ENCODE assay signal across 34 cellular contexts in genomic region chr10:75483188-75483587, GRCh38. TPM values are rescaled to one million over a fixed set of nuclear protein-coding genes. Genes with fewer than 3 reads are reported as not detected.
"Had no signal": no experiment of that assay in that cellular context is flagged by ENCODE, and none has a peak within 500 bp of the region (broad histone marks: within the 10 kb centered on the region; RNA-seq: fewer than 3 reads in every experiment).

No MANE protein-coding gene starts in this region.

- ATAC-seq: activated CD8-positive, alpha-beta T cell treated with anti-CD3 and anti-CD28 coated beads for 36 hours; activated naive CD4-positive, alpha-beta T cell treated with anti-CD3 and anti-CD28 coated beads, Interleukin-2, amount 50 U/mL, for 72 hours; activated T-cell treated with anti-CD3 and anti-CD28 coated beads, Interleukin-2, amount 50 U/mL, for 4 hours; activated T-cell treated with anti-CD3 and anti-CD28 coated beads, Interleukin-2, amount 50 U/mL, for 72 hours; activated T-helper 17 cell treated with anti-CD3 and anti-CD28 coated beads, Interleukin-2, amount 50 U/mL, for 72 hours had no signal

- FAIRE-seq: bronchial epithelial cell, TTC549 had no signal

- H3K27ac ChIP-seq: adrenal gland, ascending aorta, cardiac muscle cell, VCaP had no signal

- H3K27me3 ChIP-seq: adrenal gland, ascending aorta, cardiac muscle cell had no signal

- DNase-seq: activated B cell treated with CpG ODN at 0.5 μM for 24 hours; activated CD4-positive, alpha-beta memory T cell treated with anti-CD3 and anti-CD28 coated beads for 36 hours; activated CD4-positive, alpha-beta T cell treated with anti-CD3 and anti-CD28 coated beads for 4 hours; activated CD4-positive, alpha-beta T cell treated with anti-CD3 and anti-CD28 coated beads, Interleukin-2, amount 10 ng/mL, durations not matched to agents 24 days and 14 days; activated CD4-positive, alpha-beta T cell treated with anti-CD3 and anti-CD28 coated beads, Interleukin-2, amount 50 U/mL, for 1 hour; activated CD4-positive, alpha-beta T cell treated with anti-CD3 and anti-CD28 coated beads, Interleukin-2, amount 50 U/mL, for 4 hours; activated CD4-positive, CD25-positive, alpha-beta regulatory T cell treated with anti-CD3 and anti-CD28 coated beads, Interleukin-2, amount 50 U/mL, for 72 hours; activated CD8-positive, alpha-beta memory T cell treated with anti-CD3 and anti-CD28 coated beads, Interleukin-2, amount 50 U/mL, for 4 hours; activated CD8-positive, alpha-beta T cell treated with anti-CD3 and anti-CD28 coated beads for 36 hours; activated effector memory CD4-positive, alpha-beta T cell treated with anti-CD3 and anti-CD28 coated beads, Interleukin-2, amount 50 U/mL, for 16 hours; activated gamma-delta T cell treated with Interleukin-2 at 50 U/mL for 16 hours; activated naive CD4-positive, alpha-beta T cell; activated naive CD4-positive, alpha-beta T cell treated with anti-CD3 and anti-CD28 coated beads for 36 hours; activated naive CD4-positive, alpha-beta T cell treated with anti-CD3 and anti-CD28 coated beads, Interleukin-2, amount 50 U/mL, for 16 hours; activated naive CD8-positive, alpha-beta T cell treated with anti-CD3 and anti-CD28 coated beads for 36 hours; activated T-cell treated with anti-CD3 and anti-CD28 coated beads for 4 hours; activated T-cell treated with anti-CD3 and anti-CD28 coated beads, Interleukin-2, amount 50 U/mL, for 1 hour; activated T-cell treated with anti-CD3 and anti-CD28 coated beads, Interleukin-2, amount 50 U/mL, for 4 hours; activated T-cell treated with anti-CD3 and anti-CD28 coated beads, Interleukin-2, amount 50 U/mL, for 72 hours; amniotic stem cell; caudate nucleus; cerebellar nuclear complex; T-helper 2 cell; T-helper 9 cell had no signal

- H3K4me3 ChIP-seq: adrenal gland, ascending aorta, cardiac muscle cell had no signal

- H3K36me3 ChIP-seq: adrenal gland, ascending aorta, cardiac muscle cell had no signal

- H3K4me1 ChIP-seq: adrenal gland had no signal

- H3K9me3 ChIP-seq: adrenal gland had no signal

RNA-seq across cellular contexts. Expression of gene LRMDA, which starts 51.8 kb away (rescaled TPM):
- total RNA-seq: activated B cell treated with CpG ODN at 0.5 μM for 24 hours; activated CD4-positive, alpha-beta memory T cell treated with anti-CD3 and anti-CD28 coated beads for 36 hours; activated CD4-positive, alpha-beta T cell treated with anti-CD3 and anti-CD28 coated beads, Interleukin-2, amount 10 ng/mL, durations not matched to agents 24 days and 14 days; activated CD8-positive, alpha-beta memory T cell treated with anti-CD3 and anti-CD28 coated beads for 36 hours; activated CD8-positive, alpha-beta T cell treated with anti-CD3 and anti-CD28 coated beads for 36 hours; activated naive CD4-positive, alpha-beta T cell treated with anti-CD3 and anti-CD28 coated beads for 36 hours; activated naive CD4-positive, alpha-beta T cell treated with anti-CD3 and anti-CD28 coated beads, Interleukin-2, amount 50 U/mL, for 72 hours; activated naive CD8-positive, alpha-beta T cell treated with anti-CD3 and anti-CD28 coated beads for 36 hours; activated T-cell treated with anti-CD3 and anti-CD28 coated beads, Interleukin-2, amount 50 U/mL, for 4 hours; activated T-cell treated with anti-CD3 and anti-CD28 coated beads, Interleukin-2, amount 50 U/mL, for 72 hours; activated T-helper 1 cell treated with anti-CD3 and anti-CD28 coated beads, Interleukin-12 subunit alpha, Interleukin-12 subunit beta, Interleukin-2, Interleukin-4 antibody, amounts not matched to agents 30 ng/mL and 10 ng/mL and 1 ng/mL, durations not matched to agents 14 hours and 24 hours and 36 hours; activated T-helper 17 cell treated with anti-CD3 and anti-CD28 coated beads, Interleukin-2, amount 50 U/mL, for 72 hours had no signal
